ENCODE assay signal across 9 cellular contexts in genomic region chr18:33404244-33404873, GRCh38. TPM values are rescaled to one million over a fixed set of nuclear protein-coding genes. Genes with fewer than 3 reads are reported as not detected.
DNase-seq lines count a peak whose midpoint lies in the region; ATAC-seq and TF ChIP-seq lines count a peak whose summit lies in the region.
"Had no signal": no experiment of that assay in that cellular context is flagged by ENCODE, and none has a peak within 500 bp of the region (broad histone marks: within the 10 kb centered on the region; RNA-seq: fewer than 3 reads in every experiment).

No MANE protein-coding gene starts in this region.

- CTCF ChIA-PET in GM10248 (lab: Yijun Ruan, JAX): no interaction called here
- CTCF ChIA-PET in PC-3 (lab: Charles Lee): no interaction called here

- H3K9me3 ChIP-seq in PC-3 (ENCODE audit: low read length): no peaks in the 10 kb centered on the region

- H4K20me1 ChIP-seq in GM23338 (replicated peaks; ENCODE audit: insufficient read depth) (no peaks in the 10 kb centered on the region), PC-3 (ENCODE audit: low read length) (no peaks in the 10 kb centered on the region)

- H3K27ac ChIP-seq in GM23338 (ENCODE audit: low read depth) (no peak overlapping the region), PC-3 (ENCODE audit: low read length) (no peak overlapping the region)

- no peak for TF ChIP-seq POLR2A in lower leg skin (IDR thresholded peaks at IDR 0.05)

- no TSS peak for BruUV-seq in PC-3 (replicated peaks; lab: Mats Ljungman, UMichigan)

- TF ChIP-seq CTCF in GM10248 (IDR thresholded peaks at IDR 0.05; ENCODE audit: control extremely low read depth, extremely low read depth, low read depth, missing control alignments) (peak; percentile 24), GM23338 (conservative IDR thresholded peaks at IDR 0.05; ENCODE audit: low read depth in 2 of 2) (peak in 1 of 2 experiments; percentile 68; a peak in 3 of 4 replicates), PC-3 (conservative IDR thresholded peaks at IDR 0.05; ENCODE audit: low read depth, low read length) (peak; percentile 44; the same call in 1 of the 2 replicates), lower leg skin (IDR thresholded peaks at IDR 0.05) (no peak)

- H3K36me3 Mint-ChIP-seq in GM23338 (ENCODE audit: low read depth): no peaks in the 10 kb centered on the region

- H3K27me3 ChIP-seq in GM23338 (ENCODE audit: insufficient read depth) (no peaks in the 10 kb centered on the region), PC-3 (ENCODE audit: low read length) (no peaks in the 10 kb centered on the region)

- H3K9me2 ChIP-seq in GM23338 (ENCODE audit: insufficient read depth): no peaks in the 10 kb centered on the region
- no peaks in the 10 kb centered on the region for H3K9me2 ChIP-seq in PC-3 (replicated peaks; ENCODE audit: low read length)

- intact Hi-C loops in PC-3 (cut with micrococcal nuclease): loop anchor here (1.0 to 10.0 kb wide), 2 partner anchors 91 to 170 kb away; no protein-coding TSS in a partner anchor
- intact Hi-C loops in lower leg skin (cut with DNase I; ENCODE audit: low total_unique reads): no loop called here

- H3K4me2 ChIP-seq in GM23338 (no peak overlapping the region), PC-3 (ENCODE audit: low read length) (no peak overlapping the region)

- H3K4me1 Mint-ChIP-seq in GM23338: no peaks in the 10 kb centered on the region

- H3K27ac Mint-ChIP-seq in GM23338: no peak overlapping the region

- H3K4me3 Mint-ChIP-seq in GM23338: no peak overlapping the region

- ATAC-seq in GM23338 (no peak), PC-3 (no peak)

- H2AFZ ChIP-seq in GM23338 (no peak overlapping the region), PC-3 (ENCODE audit: low read length) (no peak overlapping the region)

- H3K27me3 Mint-ChIP-seq in GM23338 (ENCODE audit: insufficient read depth, low read depth, poor library complexity): no peaks in the 10 kb centered on the region

- H3K4me3 ChIP-seq in GM23338 (no peak overlapping the region), PC-3 (ENCODE audit: low read length) (no peak overlapping the region), lower leg skin (ENCODE audit: low read depth, poor library complexity, severe bottlenecking) (no peak overlapping the region)

- POLR2A ChIA-PET in GM10248 (lab: Yijun Ruan, JAX) (no interaction called here), PC-3 (lab: Charles Lee; ENCODE audit: unreplicated experiment) (no interaction called here)

- H3K36me3 ChIP-seq in GM23338 (ENCODE audit: insufficient read depth): no peaks in the 10 kb centered on the region
- H3K36me3 ChIP-seq in PC-3 (ENCODE audit: low read depth, low read length): no peaks in the 10 kb centered on the region

- no peaks in the 10 kb centered on the region for H3F3A ChIP-seq in GM23338 (replicated peaks; ENCODE audit: low read depth)
- no peaks in the 10 kb centered on the region for H3F3A ChIP-seq in PC-3 (ENCODE audit: low read length, unreplicated experiment)

- DNase-seq in GM10248 (ENCODE audit: extremely low spot score) (no peak), GM23338 (ENCODE audit: low spot score) (peak; percentile 17), PC-3 (no peak), hepatic stellate cell (ENCODE audit: low spot score) (peak; percentile 0), NCI-H2081 treated with DMSO at 0.1 percent for 48 hours (lab: John Stamatoyannopoulos, UW) (no peak), NCI-H187 treated with DMSO at 0.1 percent for 48 hours (lab: John Stamatoyannopoulos, UW) (no peak), lower leg skin (ENCODE audit: low spot score in 2 of 2) (no peak)
- DNase-seq in stimulated activated CD4-positive, alpha-beta T cell treated with anti-CD3 and anti-CD28 coated beads, Interleukin-12 subunit alpha, Interleukin-12 subunit beta, amount 100 ng/mL, for 4 hours: no peak
- DNase-seq: HCEC 1CT had no signal

- H3K9ac ChIP-seq in PC-3 (ENCODE audit: low read length): no peak overlapping the region

- H3K4me1 ChIP-seq in GM23338 (ENCODE audit: insufficient read depth): no peaks in the 10 kb centered on the region
- no peaks in the 10 kb centered on the region for H3K4me1 ChIP-seq in PC-3 (ENCODE audit: insufficient read depth, low read length)

- no peaks in the 10 kb centered on the region; the same call in 2 of the 3 replicates for H3K9me3 Mint-ChIP-seq in GM23338

- H3K79me2 ChIP-seq in GM23338 (replicated peaks; ENCODE audit: insufficient read depth): no peaks in the 10 kb centered on the region
- no peaks in the 10 kb centered on the region for H3K79me2 ChIP-seq in PC-3 (ENCODE audit: low read length)

TF ChIP-seq in GM23338, 12 proteins besides CTCF, POLR2A, EP300 and RAD21:
- no peak for TF ChIP-seq EZH2 (IDR thresholded peaks at IDR 0.05; ENCODE audit: low read depth, unreplicated experiment)
- no peak for TF ChIP-seq STAT1 (IDR thresholded peaks at IDR 0.05; ENCODE audit: unreplicated experiment)
- TF ChIP-seq NANOG (IDR thresholded peaks at IDR 0.05; ENCODE audit: borderline replicate concordance): no peak
- no peak for TF ChIP-seq ETS1 (IDR thresholded peaks at IDR 0.05)
- no peak for TF ChIP-seq JUNB (IDR thresholded peaks at IDR 0.05; ENCODE audit: unreplicated experiment)
- TF ChIP-seq ZNF331 (CRISPR knock-in tag; IDR thresholded peaks at IDR 0.05; ENCODE audit: low read depth): no peak
- no peak for TF ChIP-seq REST (IDR thresholded peaks at IDR 0.05; ENCODE audit: unreplicated experiment)
- no peak for TF ChIP-seq EZH2phosphoT487 (IDR thresholded peaks at IDR 0.05; ENCODE audit: unreplicated experiment)
- no peak for TF ChIP-seq ZNF114 (CRISPR knock-in tag; IDR thresholded peaks at IDR 0.05)
TF ChIP-seq in GM23338: peak in this region for 0.

RNA-seq across cellular contexts. Expression of gene CCDC178, which starts 36.2 kb away (rescaled TPM):
- total RNA-seq in GM23338 (2014; rRNA removed; shearing (Covaris generic)): 0.17 TPM in 1 of 2 replicates, not detected in the other
- 0.24 and 0.59 TPM in 2 replicates for polyA plus RNA-seq in GM23338 (2016; fragmentation: Nextera tagmentation; extraction: Ambion mirVana)
- not detected in 2 replicates for total RNA-seq in PC-3 (2014; rRNA removed)
- 1 to 10 TPM in 1 of 4 donors, under 1 TPM in 1, not detected in 2; 0.39 to 1.4 TPM for total RNA-seq in lower leg skin

Comparison
In these comparisons a context has a peak if more than half of its experiments do, and no peak if none do; other contexts are left out.
1. DNase-seq: peak in GM23338 (single experiment) and hepatic stellate cell (single experiment); none in GM10248 (single experiment), PC-3 (single experiment), NCI-H2081 treated with DMSO at 0.1 percent for 48 hours (single experiment), NCI-H187 treated with DMSO at 0.1 percent for 48 hours (single experiment), stimulated activated CD4-positive, alpha-beta T cell treated with anti-CD3 and anti-CD28 coated beads, Interleukin-12 subunit alpha, Interleukin-12 subunit beta, amount 100 ng/mL, for 4 hours (single experiment) and lower leg skin (0 of 2).
2. CTCF ChIP-seq: peak in GM10248 (single experiment) and PC-3 (single experiment); none in lower leg skin (0 of 3).